Comparison of ENCODE assay signal across 18 cellular contexts in the genomic region with DNA sequence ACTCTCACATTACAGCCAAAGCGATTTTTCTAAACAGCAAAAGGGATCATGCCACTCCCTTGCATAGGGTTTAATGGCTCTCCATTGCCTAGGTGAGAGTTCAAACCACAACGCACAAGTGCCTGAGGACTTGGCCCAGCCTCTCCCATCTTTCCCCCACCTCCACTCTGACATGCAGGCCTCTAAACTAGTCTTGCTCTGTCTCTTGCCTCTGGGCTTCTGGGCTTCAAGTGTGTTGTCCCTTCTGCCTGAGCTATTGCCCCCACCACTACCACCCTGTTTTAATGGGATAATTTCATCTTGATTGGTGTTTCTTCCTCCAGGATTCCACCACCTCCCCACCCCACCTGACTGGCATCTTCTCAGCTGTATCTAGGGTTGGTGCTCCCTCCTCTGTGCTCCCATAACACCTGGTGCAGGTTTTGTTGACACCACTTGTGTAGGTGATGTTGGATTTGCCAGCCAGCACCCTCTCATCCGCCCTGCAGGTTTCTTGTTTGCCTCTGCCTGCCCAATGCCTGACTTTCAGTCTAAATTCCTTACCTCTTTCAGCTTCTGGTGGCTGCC. TPM values are rescaled to one million over a fixed set of nuclear protein-coding genes. Genes with fewer than 3 reads are reported as not detected.
A peak's percentile ranks its signal among the peaks of the same experiment; 100 is the strongest.
DNase-seq lines count a peak whose midpoint lies in the region; ATAC-seq and TF ChIP-seq lines count a peak whose summit lies in the region.
"Had no signal": no experiment of that assay in that cellular context is flagged by ENCODE, and none has a peak within 500 bp of the region (broad histone marks: within the 10 kb centered on the region; RNA-seq: fewer than 3 reads in every experiment).

No MANE protein-coding gene starts in this region.

- H3K4me3 ChIP-seq in OCI-LY1 (ENCODE audit: low read depth, low read length, poor library complexity, severe bottlenecking): no peak overlapping the region
- no peak overlapping the region for H3K4me3 ChIP-seq in mucosa of descending colon
- no peak overlapping the region for H3K4me3 ChIP-seq in brain microvascular endothelial cell (ENCODE audit: low read depth, low read length)
- H3K4me3 ChIP-seq: left lung, skin epidermis had no signal

- peaks cover 14% of the 10 kb centered on the region for H3K4me1 Mint-ChIP-seq in CD4-positive, alpha-beta T cell (ENCODE audit: low read depth)

- H3F3A ChIP-seq in OCI-LY1 (ENCODE audit: insufficient read depth, low read length): no peaks in the 10 kb centered on the region

- no peak overlapping the region for H3K4me2 ChIP-seq in OCI-LY1 (ENCODE audit: low read length)

- intact Hi-C loops in CD4-positive, alpha-beta T cell (cut with DNase I, micrococcal nuclease): loop anchor here in 1 of 2 experiments (5.0 kb wide), 1 partner anchor 86 kb away; no protein-coding TSS in a partner anchor
- intact Hi-C loops in mucosa of descending colon (cut with DNase I, micrococcal nuclease): loop anchor here in 1 of 2 donors (10.0 kb wide), 1 partner anchor 92 kb away; no protein-coding TSS in a partner anchor

- no peaks in the 10 kb centered on the region for H3K9me2 ChIP-seq in OCI-LY1 (ENCODE audit: low read depth, low read length)

- peaks cover 3% of the 10 kb centered on the region for H3K9me3 Mint-ChIP-seq in CD4-positive, alpha-beta T cell

- DNase-seq in DMS53 (lab: John Stamatoyannopoulos, UW) (peak; percentile 58), DMS53 treated with DMSO at 0.1 percent for 48 hours (lab: John Stamatoyannopoulos, UW; ENCODE audit: unreplicated experiment) (no peak), mucosa of descending colon (peak in 2 of 3 donors; percentile 39 to 56), left lobe of liver (ENCODE audit: low spot score) (no peak), brain microvascular endothelial cell (no peak)
- DNase-seq in CD4-positive, alpha-beta T cell: no peak
- DNase-seq: activated CD4-positive, alpha-beta T cell treated with anti-CD3 and anti-CD28 coated beads, Interleukin-2, amount 50 U/mL, for 4 hours; GF-D8; Kasumi-1; left lung had no signal

- no peak for TF ChIP-seq CTCF in CD4-positive, alpha-beta T cell (IDR thresholded peaks at IDR 0.05)
- TF ChIP-seq CTCF in OCI-LY1 (IDR thresholded peaks at IDR 0.05; ENCODE audit: low read length) (no peak), mucosa of descending colon (IDR thresholded peaks at IDR 0.05) (no peak), brain microvascular endothelial cell (IDR thresholded peaks at IDR 0.05; ENCODE audit: low read depth, low read length, missing control alignments) (no peak)

- H3K27me3 Mint-ChIP-seq in CD4-positive, alpha-beta T cell: no peaks in the 10 kb centered on the region
- H3K27me3 Mint-ChIP-seq: activated naive CD8-positive, alpha-beta T cell had no signal

- H3K27ac Mint-ChIP-seq in CD4-positive, alpha-beta T cell: peak overlapping the region; percentile 88
- H3K27ac Mint-ChIP-seq: activated naive CD8-positive, alpha-beta T cell had no signal

- CTCF ChIA-PET in CD4-positive, alpha-beta T cell (lab: Charles Lee): interaction anchor here (4.4 kb wide), 1 partner anchor 95 kb away, joined by 25 read pairs; no protein-coding TSS in a partner anchor

- H3K4me3 Mint-ChIP-seq in CD4-positive, alpha-beta T cell: peak overlapping the region; percentile 85

- H3K79me2 ChIP-seq in OCI-LY1 (ENCODE audit: insufficient read depth, low read length): no peaks in the 10 kb centered on the region

- H2AFZ ChIP-seq in OCI-LY1 (ENCODE audit: low read length): no peak overlapping the region

- no peak for ATAC-seq in CD4-positive, alpha-beta T cell (ENCODE audit: poor library complexity)
- ATAC-seq in mucosa of descending colon: no peak
- ATAC-seq in left lobe of liver: no peak
- ATAC-seq in GM21723 (IDR thresholded peaks at IDR 0.05; ENCODE audit: unreplicated experiment): no peak
- ATAC-seq: left lung had no signal

- peaks cover 33% of the 10 kb centered on the region for H3K4me1 ChIP-seq in OCI-LY1 (ENCODE audit: insufficient read depth, low read length, severe bottlenecking)
- peaks cover 13% of the 10 kb centered on the region for H3K4me1 ChIP-seq in mucosa of descending colon (ENCODE audit: low read depth)

- no peaks in the 10 kb centered on the region for H4K20me1 ChIP-seq in OCI-LY1 (ENCODE audit: insufficient read depth, low read length)

- H3K27me3 ChIP-seq in CD4-positive, alpha-beta T cell (ENCODE audit: control insufficient read depth, insufficient read depth, low read length): no peaks in the 10 kb centered on the region
- no peaks in the 10 kb centered on the region for H3K27me3 ChIP-seq in OCI-LY1 (ENCODE audit: insufficient read depth, low read length)
- no peaks in the 10 kb centered on the region for H3K27me3 ChIP-seq in brain microvascular endothelial cell (replicated peaks)

- no peaks in the 10 kb centered on the region for H3K9me3 ChIP-seq in CD4-positive, alpha-beta T cell (ENCODE audit: control insufficient read depth, low read length)
- H3K9me3 ChIP-seq in OCI-LY1 (ENCODE audit: low read length): no peaks in the 10 kb centered on the region
- H3K9me3 ChIP-seq in mucosa of descending colon: no peaks in the 10 kb centered on the region
- H3K9me3 ChIP-seq: left lung, neutrophil had no signal

- POLR2A ChIA-PET in CD4-positive, alpha-beta T cell (lab: Charles Lee): interaction anchor here (1.5 to 5.8 kb wide), 3 partner anchors 50 to 95 kb away, joined by 5 to 88 read pairs (median 5); no protein-coding TSS in a partner anchor

- in situ Hi-C loops in brain microvascular endothelial cell (cut with HindIII; ENCODE audit: low pct_ligation_motif_present, low sequenced_read_pairs): no loop called here

- H3K36me3 Mint-ChIP-seq in CD4-positive, alpha-beta T cell (ENCODE audit: low read depth): peaks cover 12% of the 10 kb centered on the region

- H3K36me3 ChIP-seq in OCI-LY1 (ENCODE audit: insufficient read depth, low read length): peaks cover 6% of the 10 kb centered on the region; the same call in 1 of the 2 replicates
- no peaks in the 10 kb centered on the region for H3K36me3 ChIP-seq in mucosa of descending colon (ENCODE audit: low read depth)
- peaks cover under 1% of the 10 kb centered on the region for H3K36me3 ChIP-seq in brain microvascular endothelial cell (replicated peaks)
- H3K36me3 ChIP-seq: left lung, neutrophil had no signal

- H3K27ac ChIP-seq in CD4-positive, alpha-beta T cell (ENCODE audit: low read depth, low read length): no peak overlapping the region
- H3K27ac ChIP-seq in OCI-LY1 (ENCODE audit: low read depth, low read length, poor library complexity, severe bottlenecking) (peak overlapping the region; percentile 2), brain microvascular endothelial cell (no peak overlapping the region)
- H3K27ac ChIP-seq: 22Rv1, epithelial cell of prostate, left lung, neutrophil had no signal

- no peak overlapping the region for H3K9ac ChIP-seq in OCI-LY1 (ENCODE audit: low read length)

RNA-seq across cellular contexts. Expression of a gene that starts 2.7 kb away (rescaled TPM):
- total RNA-seq in CD4-positive, alpha-beta T cell: 100 to 1,000 TPM; 132 to 139 TPM
- total RNA-seq in mucosa of descending colon: 10 to 100 TPM; 11.8 to 18.9 (median 14.6) TPM
- total RNA-seq in left lobe of liver: 4.2 TPM

RNA-seq across cellular contexts. Expression of a gene that starts 58.3 kb away (rescaled TPM):
- under 1 TPM; 0.42 to 0.49 TPM for total RNA-seq in CD4-positive, alpha-beta T cell
- total RNA-seq in mucosa of descending colon: under 1 TPM; 0.14 to 0.90 (median 0.16) TPM
- 0.18 TPM for total RNA-seq in left lobe of liver
- total RNA-seq: H4 had no signal

RNA-seq across cellular contexts. Expression of a gene that starts 59.0 kb away (rescaled TPM):
- 1 to 10 TPM; 8.2 to 8.8 TPM for total RNA-seq in CD4-positive, alpha-beta T cell
- total RNA-seq in mucosa of descending colon (10 to 100 TPM in 2 of 3 donors, 1 to 10 TPM in 1; 9.4 to 29.1 (median 17.8) TPM), left lobe of liver (10.5 TPM)

Comparison
In these comparisons a context has a peak if more than half of its experiments do, and no peak if none do; other contexts are left out.
1. DNase-seq: peak in DMS53 (single experiment) and mucosa of descending colon (2 of 3); none in DMS53 treated with DMSO at 0.1 percent for 48 hours (single experiment), CD4-positive, alpha-beta T cell (0 of 10), left lobe of liver (single experiment) and brain microvascular endothelial cell (single experiment).
2. RNA of a gene that starts 2.7 kb away (total RNA-seq): 132 to 139 TPM in CD4-positive, alpha-beta T cell; 11.8 to 18.9 TPM in mucosa of descending colon and 4.2 TPM in left lobe of liver (single experiment); every median in the first group is over 4 times any median in the second.